26 cellular contexts compared by ENCODE assay signal in genomic region chr9:134575103-134575816, GRCh38.
A peak's percentile ranks its signal among the peaks of the same experiment; 100 is the strongest.
DNase-seq lines count a peak whose midpoint lies in the region; ATAC-seq, FAIRE-seq and TF ChIP-seq lines count a peak whose summit lies in the region.
"Had no signal": no experiment of that assay in that cellular context is flagged by ENCODE, and none has a peak within 500 bp of the region (broad histone marks: within the 10 kb centered on the region; RNA-seq: fewer than 3 reads in every experiment).

No MANE protein-coding gene starts in this region.

- intact Hi-C loops in kidney (cut with DNase I): no loop called here

- DNase-seq in 8988T (peak; percentile 3), NT2/D1 (ENCODE audit: low read depth, low spot score) (peak; percentile 16), kidney (peak; percentile 22), osteoblast (ENCODE audit: insufficient read length, low spot score, missing footprints) (peak; percentile 71), SIG-M5 treated with dmso at 0.1 percent for 504 hours (lab: John Stamatoyannopoulos, UW; ENCODE audit: unreplicated experiment) (no peak)
- DNase-seq: activated CD4-positive, alpha-beta T cell treated with anti-CD3 and anti-CD28 coated beads for 4 hours; activated naive CD4-positive, alpha-beta T cell treated with anti-CD3 and anti-CD28 coated beads, Interleukin-2, amount 50 U/mL, for 16 hours; activated T-cell treated with anti-CD3 and anti-CD28 coated beads, Interleukin-2, amount 50 U/mL, for 72 hours; amniotic stem cell; brain microvascular endothelial cell; effector memory CD8-positive, alpha-beta T cell; foreskin fibroblast; kidney glomerular epithelial cell; naive B cell; NCI-H1436; NCI-H2107; NCI-H446; NCI-H82; occipital lobe had no signal

- H3K36me3 ChIP-seq in NT2/D1 (ENCODE audit: insufficient read depth, insufficient read length, low read length): no peaks in the 10 kb centered on the region
- H3K36me3 ChIP-seq in kidney (ENCODE audit: control insufficient read depth in 1 of 2, insufficient read depth in 2 of 2, low read length in 2 of 2): no peaks in the 10 kb centered on the region
- H3K36me3 ChIP-seq in osteoblast (ENCODE audit: insufficient read depth, low read length): no peaks in the 10 kb centered on the region
- H3K36me3 ChIP-seq: brain microvascular endothelial cell, upper lobe of left lung had no signal

- H3K9me3 ChIP-seq in NT2/D1 (ENCODE audit: insufficient read depth, low read length): peaks cover 19% of the 10 kb centered on the region
- no peaks in the 10 kb centered on the region for H3K9me3 ChIP-seq in kidney (ENCODE audit: control insufficient read depth in 1 of 2, low read length in 2 of 2)
- no peaks in the 10 kb centered on the region for H3K9me3 ChIP-seq in osteoblast (ENCODE audit: low read depth, low read length)
- H3K9me3 ChIP-seq: upper lobe of left lung had no signal

- no peaks in the 10 kb centered on the region for H3K79me2 ChIP-seq in osteoblast (ENCODE audit: insufficient read depth, low read length)

- H3K27me3 ChIP-seq in NT2/D1 (ENCODE audit: insufficient read depth, insufficient read length): no peaks in the 10 kb centered on the region
- no peaks in the 10 kb centered on the region for H3K27me3 ChIP-seq in osteoblast (ENCODE audit: insufficient read depth, low read length)
- H3K27me3 ChIP-seq: brain microvascular endothelial cell, upper lobe of left lung had no signal

- H3K9ac ChIP-seq in NT2/D1 (ENCODE audit: insufficient read length, low read depth): peak overlapping the region; percentile 36
- no peak overlapping the region for H3K9ac ChIP-seq in kidney (ENCODE audit: low read length in 2 of 2)
- H3K9ac ChIP-seq: KMS-11 had no signal

- FAIRE-seq in kidney (lab: Jason Lieb, UNC): no peak
- FAIRE-seq: G401.6 had no signal

- no peaks in the 10 kb centered on the region for H4K20me1 ChIP-seq in osteoblast (ENCODE audit: insufficient read depth, low read length)

- no peak overlapping the region for H3K4me2 ChIP-seq in osteoblast (ENCODE audit: insufficient read depth, low read length)
- H3K4me2 ChIP-seq: KMS-11 had no signal

- ATAC-seq in GM18868 (IDR thresholded peaks at IDR 0.05; ENCODE audit: unreplicated experiment) (no peak), HG03442 (IDR thresholded peaks at IDR 0.05; ENCODE audit: unreplicated experiment) (no peak), GM18867 (IDR thresholded peaks at IDR 0.05; ENCODE audit: unreplicated experiment) (no peak)
- ATAC-seq: activated T-cell treated with anti-CD3 and anti-CD28 coated beads, Interleukin-2, amount 50 U/mL, for 72 hours; effector memory CD8-positive, alpha-beta T cell; HCT116 had no signal

- H3K4me3 ChIP-seq in NT2/D1 (ENCODE audit: insufficient read length, low read depth) (no peak overlapping the region), kidney (ENCODE audit: low read length in 2 of 2) (no peak overlapping the region), osteoblast (ENCODE audit: insufficient read depth, low read length) (no peak overlapping the region)
- H3K4me3 ChIP-seq: upper lobe of left lung had no signal

- no peak overlapping the region for H2AFZ ChIP-seq in osteoblast (ENCODE audit: low read length)

- H3K27ac ChIP-seq in kidney (ENCODE audit: low read depth in 2 of 2, low read length in 2 of 2): no peak overlapping the region
- H3K27ac ChIP-seq in osteoblast (ENCODE audit: low read depth, low read length): no peak overlapping the region
- H3K27ac ChIP-seq: brain microvascular endothelial cell, KMS-11, upper lobe of left lung had no signal

- H3K4me1 ChIP-seq in NT2/D1 (ENCODE audit: insufficient read depth, insufficient read length) (peaks cover 11% of the 10 kb centered on the region), kidney (ENCODE audit: control insufficient read depth in 1 of 2, insufficient read depth in 1 of 2, low read depth in 1 of 2, low read length in 2 of 2) (no peaks in the 10 kb centered on the region), osteoblast (ENCODE audit: insufficient read depth, low read length) (peaks cover 12% of the 10 kb centered on the region)
- H3K4me1 ChIP-seq: upper lobe of left lung had no signal

- TF ChIP-seq CTCF in kidney (IDR thresholded peaks at IDR 0.05; ENCODE audit: borderline replicate concordance, extremely low read depth, insufficient read depth): no peak
- TF ChIP-seq CTCF in osteoblast (IDR thresholded peaks at IDR 0.05; ENCODE audit: extremely low read depth, low read depth, low read length): no peak
